8 cellular contexts compared by ENCODE assay signal in genomic region chr1:156920233-156921052, GRCh38. TPM values are rescaled to one million over a fixed set of nuclear protein-coding genes. Genes with fewer than 3 reads are reported as not detected.
DNase-seq lines count a peak whose midpoint lies in the region; ATAC-seq and TF ChIP-seq lines count a peak whose summit lies in the region.

Gene LRRC71 (plus strand): TSS chr1:156920632. CDS start chr1:156920804, 172 bp downstream.

- H3K4me1 ChIP-seq in iPS-18a (ENCODE audit: control insufficient read depth, low read depth, low read length) (peaks cover 3% of the 10 kb centered on the region), skeletal muscle satellite cell (ENCODE audit: control insufficient read depth, insufficient read depth, low read length) (peaks cover 14% of the 10 kb centered on the region)

- no peak within 1 kb of the TSS for H3K27ac ChIP-seq in iPS-18a (ENCODE audit: low read length)

- TF ChIP-seq CTCF in brain (conservative IDR thresholded peaks at IDR 0.05) = peak; percentile 90 to 94

- H3K36me3 ChIP-seq in iPS-18a (ENCODE audit: control insufficient read depth, low read depth, low read length) (no peaks in the 10 kb centered on the region), skeletal muscle satellite cell (ENCODE audit: insufficient read depth, low read length) (no peaks in the 10 kb centered on the region)

- peak within 1 kb of the TSS; percentile 56 for H3K4me3 ChIP-seq in iPS-18a (ENCODE audit: low read length)
- H3K4me3 ChIP-seq in skeletal muscle satellite cell (ENCODE audit: low read length) = peak within 1 kb of the TSS; percentile 66

- H3K27me3 Mint-ChIP-seq in brain = peaks cover 99% of the 10 kb centered on the region

- peak within 1 kb of the TSS; percentile 45 to 65 (median 57) for H3K4me3 Mint-ChIP-seq in brain

- H3K36me3 Mint-ChIP-seq in brain = peaks cover 3% of the 10 kb centered on the region

- H3K9me3 ChIP-seq in iPS-18a (ENCODE audit: control insufficient read depth, low read depth, low read length) = no peaks in the 10 kb centered on the region
- H3K9me3 ChIP-seq in skeletal muscle satellite cell (replicated peaks; ENCODE audit: low read length) = no peaks in the 10 kb centered on the region

- H3K27me3 ChIP-seq in iPS-18a (ENCODE audit: control insufficient read depth, insufficient read depth, low read length) (peaks cover 76% of the 10 kb centered on the region), skeletal muscle satellite cell (ENCODE audit: control insufficient read depth, insufficient read depth, low read length) (peaks cover 52% of the 10 kb centered on the region)

- ATAC-seq in GM19397 (IDR thresholded peaks at IDR 0.05; ENCODE audit: unreplicated experiment) = no peak

- no peak within 1 kb of the TSS for H3K9ac ChIP-seq in iPS-18a (ENCODE audit: low read length)
- peak within 1 kb of the TSS; percentile 48 for H3K9ac ChIP-seq in skeletal muscle satellite cell (ENCODE audit: low read depth, low read length)

- peak within 1 kb of the TSS; percentile 83 for H3K4me2 ChIP-seq in skeletal muscle satellite cell (ENCODE audit: low read length)

- in situ Hi-C loops in Caki2 (cut with HindIII; ENCODE audit: low pct_unique_long_range_greater_than_20kb, low sequenced_read_pairs) = no loop called here
- in situ Hi-C loops in KBM-7 (cut with MboI; ENCODE audit: low pct_unique_long_range_greater_than_20kb, low sequenced_read_pairs) = no loop called here

- H3K9me3 Mint-ChIP-seq in brain = peaks cover 4 to 20% (median 16%) of the 10 kb centered on the region in 5 experiments

- peaks cover 10% of the 10 kb centered on the region for H3K4me1 Mint-ChIP-seq in brain

- peak; percentile 71 for DNase-seq in Caki2 (ENCODE audit: low read depth)
- peak; percentile 79 for DNase-seq in KBM-7
- DNase-seq in T1000 (lab: John Stamatoyannopoulos, UW) = peak; percentile 42
- DNase-seq in A172 (ENCODE audit: low spot score) = no peak

- H3K27ac Mint-ChIP-seq in brain = no peak within 1 kb of the TSS

RNA-seq across cellular contexts. Expression of gene LRRC71, which starts in this region (rescaled TPM):
- total RNA-seq in Caki2 (2014; rRNA removed; shearing (Covaris generic); ENCODE audit: low replicate concordance) = 0.14 TPM in 1 of 2 replicates, not detected in the other
- polyA plus RNA-seq in brain (ENCODE audit: insufficient read depth, low read depth, low replicate concordance) = not detected
- total RNA-seq in skeletal muscle satellite cell (2012; rRNA removed) = not detected in 2 replicates
- total RNA-seq in A172 (2014; rRNA removed; shearing (Covaris generic)) = not detected in 2 replicates

Comparison
In these comparisons a context has a peak if more than half of its experiments do, and no peak if none do; other contexts are left out.
1. Peak in DNase-seq in Caki2; RNA of the gene not detected or under 1 TPM.